28 cellular contexts compared by ENCODE assay signal in genomic region chr1:112346802-112347350, GRCh38.
"Had no signal": no experiment of that assay in that cellular context is flagged by ENCODE, and none has a peak within 500 bp of the region (broad histone marks: within the 10 kb centered on the region; RNA-seq: fewer than 3 reads in every experiment).

No MANE protein-coding gene starts in this region.

- ATAC-seq: activated CD8-positive, alpha-beta T cell treated with anti-CD3 and anti-CD28 coated beads for 36 hours had no signal

- H3K27ac Mint-ChIP-seq: activated CD4-positive, alpha-beta T cell treated with anti-CD3 and anti-CD28 coated beads, Interleukin-2, amount 10 ng/mL, durations not matched to agents 24 days and 14 days; activated CD8-positive, alpha-beta T cell treated with anti-CD3 and anti-CD28 coated beads for 36 hours; activated naive CD4-positive, alpha-beta T cell treated with anti-CD3 and anti-CD28 coated beads, Interleukin-2, amount 50 U/mL, for 24 hours; activated naive CD8-positive, alpha-beta T cell treated with anti-CD3 and anti-CD28 coated beads, Interleukin-2, amount 10 ng/mL, durations not matched to agents 7 days and 5 days; activated T-cell treated with anti-CD3 and anti-CD28 coated beads, Interleukin-2, amount 50 U/mL, for 24 hours; activated T-helper 2 cell treated with anti-CD3 and anti-CD28 coated beads, Interferon-gamma antibody, Interleukin-2, Interleukin-4, amounts not matched to agents 10 μg/mL and 5 μg/mL and 100 μg/mL, durations not matched to agents 14 hours and 24 hours and 36 hours had no signal

- H3K4me2 ChIP-seq: PC-9 had no signal

- H3K27me3 Mint-ChIP-seq: activated CD8-positive, alpha-beta T cell treated with anti-CD3 and anti-CD28 coated beads for 36 hours; activated naive CD8-positive, alpha-beta T cell treated with anti-CD3 and anti-CD28 coated beads, Interleukin-2, amount 10 ng/mL, durations not matched to agents 7 days and 5 days; activated T-cell treated with anti-CD3 and anti-CD28 coated beads, Interleukin-2, amount 50 U/mL, for 24 hours had no signal

- H3K36me3 ChIP-seq: ascending aorta, cardiac muscle cell had no signal

- DNase-seq: activated CD4-positive, alpha-beta T cell treated with anti-CD3 and anti-CD28 coated beads, Interleukin-2, amount 10 ng/mL, durations not matched to agents 24 days and 14 days; activated CD4-positive, alpha-beta T cell treated with anti-CD3 and anti-CD28 coated beads, Interleukin-2, amount 50 U/mL, for 4 hours; activated CD8-positive, alpha-beta T cell treated with anti-CD3 and anti-CD28 coated beads for 36 hours; activated gamma-delta T cell; activated naive CD4-positive, alpha-beta T cell treated with Interleukin-2 at 50 U/mL for 16 hours; activated naive CD8-positive, alpha-beta T cell treated with anti-CD3 and anti-CD28 coated beads, Interleukin-2, amount 10 ng/mL, durations not matched to agents 7 days and 5 days; activated T-cell treated with anti-CD3 and anti-CD28 coated beads, Interleukin-2, amount 50 U/mL, for 24 hours; amygdala; Kasumi-1; KG1; MM.1S; MV-4-11; NCI-H1092; NCI-H1436 treated with DMSO at 0.1 percent for 48 hours; NCI-H1694 treated with DMSO at 0.1 percent for 48 hours; NCI-H2029; NCI-H345; NCI-H524 treated with DMSO at 0.1 percent for 48 hours; NK-92 treated with Interleukin-12 subunit alpha and Interleukin-12 subunit beta, amount 100 ng/mL, for 24 hours; PC-9; Right ventricle myocardium superior; SW 1271; T1000 had no signal

- H2AFZ ChIP-seq: PC-9 had no signal

- H3K4me3 Mint-ChIP-seq: activated CD4-positive, alpha-beta T cell treated with anti-CD3 and anti-CD28 coated beads, Interleukin-2, amount 10 ng/mL, durations not matched to agents 24 days and 14 days; activated CD8-positive, alpha-beta T cell treated with anti-CD3 and anti-CD28 coated beads for 36 hours; activated naive CD4-positive, alpha-beta T cell treated with anti-CD3 and anti-CD28 coated beads, Interleukin-2, amount 50 U/mL, for 24 hours; activated naive CD8-positive, alpha-beta T cell treated with anti-CD3 and anti-CD28 coated beads, Interleukin-2, amount 10 ng/mL, durations not matched to agents 7 days and 5 days; activated T-cell treated with anti-CD3 and anti-CD28 coated beads, Interleukin-2, amount 50 U/mL, for 24 hours had no signal

- H3K4me3 ChIP-seq: ascending aorta, cardiac muscle cell, PC-9 had no signal

- H3K4me1 ChIP-seq: ascending aorta had no signal

- H3K27me3 ChIP-seq: ascending aorta, cardiac muscle cell had no signal

- H3K27ac ChIP-seq: ascending aorta, cardiac muscle cell, PC-9, RWPE1 had no signal
